ENCODE assay signal across 18 cellular contexts in the genomic region with DNA sequence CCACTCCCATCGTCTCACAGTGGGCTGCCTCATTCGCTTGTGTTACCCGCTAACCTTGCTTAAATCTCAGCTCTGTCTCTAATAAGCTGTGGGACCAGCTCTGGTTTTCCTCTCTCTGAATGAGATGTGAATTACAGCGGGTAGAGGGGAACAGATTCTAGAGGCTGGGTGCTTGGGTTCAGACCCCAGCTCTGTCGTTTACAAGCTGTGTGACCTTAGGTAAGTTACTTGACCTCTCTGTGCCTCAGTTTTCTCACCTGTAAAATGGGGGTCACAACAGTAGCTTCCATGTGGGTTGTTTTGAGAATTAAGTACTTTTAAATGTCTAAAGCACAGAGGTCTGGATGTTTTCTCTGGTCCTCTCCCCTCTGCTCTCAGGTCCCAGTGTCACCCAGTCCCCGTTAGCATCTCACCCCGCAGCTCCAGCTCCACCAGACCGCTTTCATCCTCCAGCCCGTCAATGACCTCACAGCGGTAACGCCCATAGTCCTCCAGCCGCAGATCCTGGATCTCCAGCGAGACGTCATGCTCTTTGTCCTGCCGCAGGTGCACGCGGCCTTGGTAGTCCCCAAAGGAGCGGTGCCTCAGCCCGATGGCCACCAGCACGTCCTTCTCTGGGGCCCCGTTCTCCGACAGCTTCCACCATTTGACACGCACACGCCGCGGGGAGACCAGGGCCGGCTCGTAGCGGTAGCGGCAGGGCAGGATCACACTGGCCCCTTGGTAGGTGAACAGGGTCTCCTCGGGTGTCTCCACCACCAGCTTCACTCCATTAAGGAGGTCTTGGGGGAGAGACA. TPM values are rescaled to one million over a fixed set of nuclear protein-coding genes. Genes with fewer than 3 reads are reported as not detected.
DNase-seq lines count a peak whose midpoint lies in the region; ATAC-seq, FAIRE-seq and TF ChIP-seq lines count a peak whose summit lies in the region.
"Had no signal": no experiment of that assay in that cellular context is flagged by ENCODE, and none has a peak within 500 bp of the region (broad histone marks: within the 10 kb centered on the region; RNA-seq: fewer than 3 reads in every experiment).

No MANE protein-coding gene starts in this region.

- H3K27me3 ChIP-seq in HepG2 (ENCODE audit: control insufficient read depth in 1 of 2, insufficient read depth in 2 of 2, low read length in 2 of 2) (peaks cover 7 to 23% of the 10 kb centered on the region in 2 experiments; a peak in 4 of 5 replicates), right lobe of liver (no peaks in the 10 kb centered on the region), Panc1 (ENCODE audit: control insufficient read depth, insufficient read depth, low read length) (no peaks in the 10 kb centered on the region), K562 (ENCODE audit: control insufficient read depth in 2 of 2, insufficient read depth in 2 of 2, low read length in 2 of 2) (peaks cover 0 to 20% of the 10 kb centered on the region in 2 experiments; a peak in 2 of 5 replicates), neuronal stem cell (ENCODE audit: control insufficient read depth in 3 of 3, insufficient read depth in 3 of 3, low read depth in 1 of 3, low read length in 3 of 3) (no peaks in the 10 kb centered on the region)
- H3K27me3 ChIP-seq in CD4-positive, alpha-beta memory T cell (ENCODE audit: insufficient read depth, low read length), result no peaks in the 10 kb centered on the region

- POLR2A ChIA-PET in HepG2 (lab: Yijun Ruan, JAX), result no interaction called here
- POLR2A ChIA-PET in Panc1 (lab: Charles Lee), result interaction anchor here (0.6 kb wide), 1 partner anchor 156 kb away, joined by 5 read pairs; no protein-coding TSS in a partner anchor
- POLR2A ChIA-PET in K562 (lab: Yijun Ruan, JAX), result interaction anchor here (0.6 to 1.1 kb wide), 8 partner anchors 10 to 315 kb away, joined by 3 to 6 read pairs (median 3); no protein-coding TSS in a partner anchor
- POLR2A ChIA-PET in CD4-positive, alpha-beta memory T cell (lab: Charles Lee; ENCODE audit: partially characterized antibody), result no interaction called here

- H3K4me1 Mint-ChIP-seq in CD4-positive, alpha-beta memory T cell, result peaks cover 0 to 10% (median 5%) of the 10 kb centered on the region in 4 donors

- no peaks in the 10 kb centered on the region for H3K9me1 ChIP-seq in K562 (ENCODE audit: control insufficient read depth, insufficient read depth, low read length)

- CTCF ChIA-PET in HepG2 (lab: Yijun Ruan, JAX; ENCODE audit: low intra/inter-chr PET ratio, low total read pairs) (no interaction called here), Panc1 (lab: Charles Lee) (interaction anchor here (0.6 kb wide), 1 partner anchor 134 kb away, joined by 8 read pairs; no protein-coding TSS in a partner anchor), K562 (lab: Yijun Ruan, JAX; ENCODE audit: low intra/inter-chr PET ratio) (no interaction called here)
- CTCF ChIA-PET in CD4-positive, alpha-beta memory T cell (lab: Charles Lee; ENCODE audit: partially characterized antibody), result interaction anchor here (0.9 to 1.7 kb wide), 6 partner anchors 11 to 297 kb away, joined by 3 to 9 read pairs (median 4); no protein-coding TSS in a partner anchor

- H3K4ac ChIP-seq in neuronal stem cell (ENCODE audit: low read length), result no peak overlapping the region

- 51% methylated on average over 20 of the region's 31 CpGs for WGBS in HepG2 (ENCODE audit: low lambda C conversion rate)
- WGBS in right lobe of liver (ENCODE audit: insufficient coverage, low coverage, low lambda C conversion rate, missing lambda C conversion rate), result 79% methylated on average over 6 of the region's 31 CpGs
- 44% methylated on average over 18 of the region's 31 CpGs for WGBS in K562 (ENCODE audit: insufficient coverage, low coverage, missing lambda C conversion rate)
- no CpG with 5 or more reads among the region's 31 CpGs for WGBS in neuronal stem cell (ENCODE audit: extremely low coverage in 2 of 2, insufficient read length in 2 of 2, insufficient replicate concordance in 1 of 2), 2 donors

- H3K4me2 ChIP-seq in HepG2 (ENCODE audit: low read depth, low read length) (no peak overlapping the region), K562 (ENCODE audit: insufficient read depth, low read length) (no peak overlapping the region), neuronal stem cell (ENCODE audit: insufficient read depth, low read length, poor library complexity, severe bottlenecking) (no peak overlapping the region)

- H3K9ac ChIP-seq in HepG2 (ENCODE audit: insufficient read depth, low read depth, low read length), result no peak overlapping the region
- H3K9ac ChIP-seq in K562 (ENCODE audit: insufficient read depth in 1 of 2, low read depth in 2 of 2, low read length in 2 of 2), result no peak overlapping the region
- H3K9ac ChIP-seq in neuronal stem cell (ENCODE audit: low read depth, low read length, poor library complexity), result no peak overlapping the region

- H3K9me3 ChIP-seq in HepG2 (ENCODE audit: low read length) (no peaks in the 10 kb centered on the region), right lobe of liver (no peaks in the 10 kb centered on the region), Panc1 (ENCODE audit: control insufficient read depth, insufficient read depth, low read depth, low read length) (no peaks in the 10 kb centered on the region), K562 (replicated peaks; ENCODE audit: control insufficient read depth, insufficient read depth, low read depth, low read length) (no peaks in the 10 kb centered on the region), neuronal stem cell (replicated peaks in 1 of 2; ENCODE audit: control insufficient read depth in 2 of 2, insufficient read depth in 1 of 2, low read depth in 1 of 2, low read length in 2 of 2) (peaks cover 0 to 1% of the 10 kb centered on the region in 2 donors)
- no peaks in the 10 kb centered on the region for H3K9me3 ChIP-seq in CD4-positive, alpha-beta memory T cell (ENCODE audit: control insufficient read depth in 1 of 2, low read length in 2 of 2)

- ATAC-seq in HepG2 (no peak), right lobe of liver (no peak), Panc1 (no peak), K562 (no peak)

- H4K8ac ChIP-seq in neuronal stem cell (ENCODE audit: low read depth, low read length), result no peak overlapping the region

- H3K36me3 Mint-ChIP-seq in CD4-positive, alpha-beta memory T cell, result peaks cover 63 to 72% of the 10 kb centered on the region in 2 donors

- peak overlapping the region; percentile 56 for H3K23ac ChIP-seq in neuronal stem cell (ENCODE audit: low read depth, low read length, poor library complexity)

- H2BK15ac ChIP-seq in neuronal stem cell (ENCODE audit: low read length), result no peak overlapping the region

- peak overlapping the region; percentile 22 for H3K14ac ChIP-seq in neuronal stem cell (ENCODE audit: low read length)

- no peak overlapping the region for H3K27ac Mint-ChIP-seq in CD4-positive, alpha-beta memory T cell
- H3K27ac Mint-ChIP-seq: CD8-positive, alpha-beta memory T cell had no signal

- H3K79me2 ChIP-seq in HepG2 (ENCODE audit: insufficient read depth, low read length) (no peaks in the 10 kb centered on the region), K562 (ENCODE audit: control insufficient read depth, insufficient read depth, low read length) (no peaks in the 10 kb centered on the region)

- H4K91ac ChIP-seq in neuronal stem cell (ENCODE audit: low read depth, low read length, poor library complexity), result no peak overlapping the region

- TF ChIP-seq POLR2A in HepG2 (IDR thresholded peaks at IDR 0.05; ENCODE audit: insufficient read depth in 1 of 2, low read depth in 2 of 2, low read length in 2 of 2) (no peak), right lobe of liver (IDR thresholded peaks at IDR 0.05) (no peak), K562 (conservative IDR thresholded peaks at IDR 0.05) (no peak)

- BruUV-seq in HepG2 (replicated peaks; lab: Mats Ljungman, UMichigan) (no TSS peak), Panc1 (replicated peaks; lab: Mats Ljungman, UMichigan) (TSS peak; percentile 57), K562 (replicated peaks; lab: Mats Ljungman, UMichigan) (no TSS peak)

- no peaks in the 10 kb centered on the region for H3K79me1 ChIP-seq in neuronal stem cell (ENCODE audit: low read depth, low read length)

- H2AK5ac ChIP-seq in neuronal stem cell (ENCODE audit: low read depth, low read length), result peak overlapping the region; percentile 59

- FAIRE-seq in HepG2 (lab: Jason Lieb, UNC), result no peak
- no peak for FAIRE-seq in K562 (lab: Jason Lieb, UNC)
- FAIRE-seq: GM19239 had no signal

- H2BK5ac ChIP-seq in neuronal stem cell (ENCODE audit: low read length), result no peak overlapping the region

- TF ChIP-seq EP300 in HepG2 (IDR thresholded peaks at IDR 0.05; ENCODE audit: low read depth in 2 of 2, low read length in 2 of 2) (no peak), HepG2 (CRISPR knock-in tag; IDR thresholded peaks at IDR 0.05; ENCODE audit: borderline replicate concordance) (no peak), K562 (IDR thresholded peaks at IDR 0.05; ENCODE audit: low read length) (no peak)

- H3K18ac ChIP-seq in neuronal stem cell (ENCODE audit: low read length), result no peak overlapping the region

- H4K20me1 ChIP-seq in HepG2 (ENCODE audit: insufficient read depth, low read length), result no peaks in the 10 kb centered on the region
- H4K20me1 ChIP-seq in K562 (replicated peaks; ENCODE audit: control insufficient read depth, insufficient read depth, low read length), result peaks cover 5% of the 10 kb centered on the region; the same call in 1 of the 2 replicates

- in situ Hi-C loops in HepG2 (cut with HindIII; ENCODE audit: extremely low pct_ligation_motif_present, low pct_unique_long_range_greater_than_20kb), result no loop called here
- in situ Hi-C loops in Panc1 (cut with HindIII; ENCODE audit: low pct_unique_long_range_greater_than_20kb, low sequenced_read_pairs), result no loop called here
- in situ Hi-C loops in K562 (cut with MboI), result loop anchor here (10.0 kb wide), 1 partner anchor 294 kb away; no protein-coding TSS in a partner anchor

- intact Hi-C loops in HepG2 (cut with micrococcal nuclease; ENCODE audit: unreplicated experiment) (no loop called here), right lobe of liver (cut with DNase I) (no loop called here), Panc1 (cut with micrococcal nuclease; ENCODE audit: unreplicated experiment) (no loop called here), K562 (cut with micrococcal nuclease) (no loop called here)
- intact Hi-C loops in CD4-positive, alpha-beta memory T cell (cut with micrococcal nuclease), result no loop called here

- no peak overlapping the region for H2BK12ac ChIP-seq in neuronal stem cell (ENCODE audit: low read length)

- H3K4me1 ChIP-seq in HepG2 (ENCODE audit: insufficient read depth, low read length) (no peaks in the 10 kb centered on the region), right lobe of liver (no peaks in the 10 kb centered on the region), Panc1 (ENCODE audit: control insufficient read depth, insufficient read depth, low read length) (no peaks in the 10 kb centered on the region), K562 (replicated peaks in 1 of 2; ENCODE audit: control insufficient read depth in 2 of 2, insufficient read depth in 2 of 2, low read length in 2 of 2) (peaks cover 7 to 29% of the 10 kb centered on the region in 2 experiments; a peak in 4 of 5 replicates), neuronal stem cell (ENCODE audit: control insufficient read depth in 2 of 2, insufficient read depth in 1 of 2, low read depth in 1 of 2, low read length in 2 of 2) (no peaks in the 10 kb centered on the region)
- H3K4me1 ChIP-seq in CD4-positive, alpha-beta memory T cell (ENCODE audit: insufficient read depth, low read length), result no peaks in the 10 kb centered on the region
- H3K4me1 ChIP-seq: HAP-1 had no signal

- H3K4me3 Mint-ChIP-seq in CD4-positive, alpha-beta memory T cell, result peak overlapping the region in 1 of 8 donors; percentile 64
- H3K4me3 Mint-ChIP-seq: CD8-positive, alpha-beta memory T cell had no signal

- DNase-seq in HepG2 (ENCODE audit: low spot score) (no peak), right lobe of liver (no peak), Panc1 (ENCODE audit: low read depth, low spot score) (no peak), K562 (ENCODE audit: extremely low read depth in 1 of 4, low spot score in 3 of 4) (no peak), neuronal stem cell (ENCODE audit: low spot score) (no peak), cortex of kidney (lab: John Stamatoyannopoulos, UW) (no peak), AG08395 (ENCODE audit: low spot score) (no peak)
- no peak for DNase-seq in CD4-positive, alpha-beta memory T cell
- DNase-seq: ACHN; AML-193; CD8-positive, alpha-beta memory T cell; COR-L47; DMS79 treated with DMSO at 0.1 percent for 48 hours; GF-D8; Karpas-422; KBM-7 had no signal

- H3K9me3 Mint-ChIP-seq in CD4-positive, alpha-beta memory T cell, result no peaks in the 10 kb centered on the region
- H3K9me3 Mint-ChIP-seq: CD8-positive, alpha-beta memory T cell had no signal

- no peak overlapping the region for H2BK120ac ChIP-seq in neuronal stem cell (ENCODE audit: low read depth, low read length)

- no peaks in the 10 kb centered on the region for H3K27me3 Mint-ChIP-seq in CD4-positive, alpha-beta memory T cell
- H3K27me3 Mint-ChIP-seq: CD8-positive, alpha-beta memory T cell had no signal

- H3K4me3 ChIP-seq in HepG2 (replicated peaks in 1 of 3; ENCODE audit: insufficient read depth in 1 of 3, low read depth in 2 of 3, low read length in 3 of 3) (no peak overlapping the region), right lobe of liver (no peak overlapping the region), Panc1 (ENCODE audit: low read depth in 2 of 2, low read length in 2 of 2) (no peak overlapping the region), K562 (no peak overlapping the region), neuronal stem cell (ENCODE audit: low read length in 2 of 2) (no peak overlapping the region)
- no peak overlapping the region for H3K4me3 ChIP-seq in CD4-positive, alpha-beta memory T cell (ENCODE audit: low read length in 2 of 2)
- H3K4me3 ChIP-seq: HAP-1 had no signal

- H2AFZ ChIP-seq in HepG2 (ENCODE audit: low read length), result no peak overlapping the region
- H2AFZ ChIP-seq in K562 (ENCODE audit: low read depth, low read length), result 0 out of 2 replicates have a peak overlapping the region, but pooled peaks have one; percentile 21
- no peak overlapping the region for H2AFZ ChIP-seq in neuronal stem cell (ENCODE audit: low read length)

- TF ChIP-seq CTCF in HepG2 (CRISPR knock-in tag; IDR thresholded peaks at IDR 0.05) (no peak), right lobe of liver (IDR thresholded peaks at IDR 0.05) (no peak), Panc1 (IDR thresholded peaks at IDR 0.05) (no peak), K562 (IDR thresholded peaks at IDR 0.05 in 2 of 3, conservative IDR thresholded peaks at IDR 0.05 in 1 of 3; ENCODE audit: insufficient read depth in 2 of 3, low read depth in 1 of 3, low read length in 3 of 3) (no peak)

- H3K36me3 ChIP-seq in HepG2 (replicated peaks in 1 of 2; ENCODE audit: control insufficient read depth in 1 of 2, insufficient read depth in 2 of 2, low read length in 2 of 2) (no peaks in the 10 kb centered on the region), right lobe of liver (no peaks in the 10 kb centered on the region), Panc1 (ENCODE audit: control insufficient read depth, insufficient read depth, low read length) (peaks cover 4% of the 10 kb centered on the region), K562 (ENCODE audit: control insufficient read depth, insufficient read depth, low read length) (no peaks in the 10 kb centered on the region), neuronal stem cell (replicated peaks in 1 of 2; ENCODE audit: control insufficient read depth in 2 of 2, insufficient read depth in 2 of 2, low read length in 2 of 2) (no peaks in the 10 kb centered on the region)
- H3K36me3 ChIP-seq in CD4-positive, alpha-beta memory T cell (ENCODE audit: insufficient read depth, low read length), result peaks cover 57% of the 10 kb centered on the region

- TF ChIP-seq RAD21 in HepG2 (CRISPR knock-in tag; IDR thresholded peaks at IDR 0.05) (no peak), K562 (CRISPR knock-in tag; conservative IDR thresholded peaks at IDR 0.05 in 1 of 2, IDR thresholded peaks at IDR 0.05 in 1 of 2) (no peak)

- H3K27ac ChIP-seq in HepG2 (ENCODE audit: extremely low read length, insufficient read depth, low read length) (no peak overlapping the region), right lobe of liver (no peak overlapping the region), Panc1 (ENCODE audit: low read length) (no peak overlapping the region), K562 (ENCODE audit: extremely low read depth, low read depth, low read length) (no peak overlapping the region), neuronal stem cell (replicated peaks; ENCODE audit: low read length) (no peak overlapping the region)
- no peak overlapping the region for H3K27ac ChIP-seq in CD4-positive, alpha-beta memory T cell (ENCODE audit: low read depth, low read length)

RNA-seq across cellular contexts. Expression of gene HAPLN3, which starts 14.2 kb away (rescaled TPM):
- total RNA-seq in HepG2 (2016; rRNA removed; fragmentation: Illumina TruSeq; extraction: Trizol), result not detected in 2 replicates
- total RNA-seq in HepG2 (2016; cell fraction: cytosol; rRNA removed; fragmentation: Illumina TruSeq; extraction: Trizol; ENCODE audit: low read depth), result not detected in 2 replicates
- 0.04 TPM in 1 of 2 replicates, not detected in the other for total RNA-seq in HepG2 (2016; cell fraction: insoluble cytoplasmic fraction; rRNA removed; fragmentation: Illumina TruSeq; extraction: Trizol)
- not detected in 2 replicates for total RNA-seq in HepG2 (2016; cell fraction: membrane; rRNA removed; fragmentation: Illumina TruSeq; extraction: Trizol)
- total RNA-seq in HepG2 (2016; cell fraction: nucleus; rRNA removed; fragmentation: Illumina TruSeq; extraction: Trizol), result not detected in 2 replicates
- polyA plus RNA-seq in HepG2 (2011; rRNA removed), result 0.07 and 0.09 TPM in 2 replicates
- 0.13 TPM in 1 of 2 replicates, not detected in the other for polyA plus RNA-seq in HepG2 (2011; cell fraction: cytosol; rRNA removed)
- 0.14 and 0.19 TPM in 2 replicates for polyA plus RNA-seq in HepG2 (2011; cell fraction: nucleus; rRNA removed)
- 0.05 TPM in 1 of 2 replicates, not detected in the other for polyA plus RNA-seq in HepG2 (2012)
- not detected in 2 replicates for polyA plus RNA-seq in HepG2 (2016; cell fraction: cytosol; fragmentation: Illumina TruSeq; extraction: Trizol; ENCODE audit: low read depth)
- polyA plus RNA-seq in HepG2 (2016; cell fraction: insoluble cytoplasmic fraction; fragmentation: Illumina TruSeq; extraction: Trizol; ENCODE audit: low read depth), result not detected in 2 replicates
- polyA plus RNA-seq in HepG2 (2016; cell fraction: membrane; fragmentation: Illumina TruSeq; extraction: Trizol; ENCODE audit: low read depth), result not detected in 2 replicates
- polyA plus RNA-seq in HepG2 (2016; cell fraction: nucleus; fragmentation: Illumina TruSeq; extraction: Trizol; ENCODE audit: insufficient read depth, low read depth), result not detected in 2 replicates
- 0.06 TPM in 1 of 2 replicates, not detected in the other for polyA minus RNA-seq in HepG2 (2011; rRNA and poly(A)+ RNA removed; ENCODE audit: low replicate concordance)
- not detected in 2 replicates for polyA minus RNA-seq in HepG2 (2011; cell fraction: cytosol; rRNA and poly(A)+ RNA removed)
- polyA minus RNA-seq in HepG2 (2011; cell fraction: nucleus; rRNA and poly(A)+ RNA removed), result not detected in 2 replicates
- 1 to 10 TPM in 1 of 6 experiments, under 1 TPM in 4, not detected in 1; 0.12 to 1.2 (median 0.25) TPM for total RNA-seq in right lobe of liver
- 168 TPM for total RNA-seq in Panc1 (2021; ENCODE audit: unreplicated experiment)
- polyA plus RNA-seq in Panc1 (2012; ENCODE audit: insufficient read length), result 158 TPM
- 5.6 and 9.6 TPM in 2 replicates for total RNA-seq in K562 (2011; cell fraction: chromatin; rRNA removed; ENCODE audit: low replicate concordance)
- total RNA-seq in K562 (2011; cell fraction: nucleolus; rRNA removed), result 6.2 and 6.8 TPM in 2 replicates
- total RNA-seq in K562 (2011; cell fraction: nucleoplasm; rRNA removed), result 4.9 and 5.9 TPM in 2 replicates
- 1.9 and 2.1 TPM in 2 replicates for total RNA-seq in K562 (2014; rRNA removed)
- total RNA-seq in K562 (2014; rRNA removed; fragmentation: Illumina TruSeq; extraction: Trizol), result 0.35 and 0.36 TPM in 2 replicates
- total RNA-seq in K562 (2015; rRNA removed; fragmentation: Illumina TruSeq; extraction: Trizol), result 0.65 and 1.0 TPM in 2 replicates
- 1.9 and 2.4 TPM in 2 replicates for total RNA-seq in K562 (2021)
- polyA plus RNA-seq in K562 (2011; rRNA removed), result 0.71 and 2.1 TPM in 2 replicates
- polyA plus RNA-seq in K562 (2011; cell fraction: cytosol; rRNA removed), result 1.4 and 2.3 TPM in 2 replicates
- polyA plus RNA-seq in K562 (2011; cell fraction: nucleus; rRNA removed), result 9.4 and 14.2 TPM in 2 replicates
- 1.6 and 4.0 TPM in 2 replicates for polyA plus RNA-seq in K562 (2012)
- polyA plus RNA-seq in K562 (2014; fragmentation: Illumina TruSeq; extraction: Trizol), result 0.59 and 1.00 TPM in 2 replicates
- under 1 TPM; 0.04 to 0.06 TPM for polyA plus RNA-seq in K562 (2014; fragmentation: Nextera tagmentation; extraction: Ambion mirVana)
- polyA plus RNA-seq in K562 (2014; rRNA removed), result 2.0 and 3.4 TPM in 2 replicates
- 0.77 and 0.99 TPM in 2 replicates for polyA minus RNA-seq in K562 (2011; rRNA and poly(A)+ RNA removed)
- 2.5 TPM in 1 of 2 replicates, not detected in the other for polyA minus RNA-seq in K562 (2011; cell fraction: cytosol; rRNA and poly(A)+ RNA removed)
- polyA minus RNA-seq in K562 (2011; cell fraction: nucleus; rRNA and poly(A)+ RNA removed), result 1.1 and 1.8 TPM in 2 replicates
- 14.9 TPM for polyA plus RNA-seq in neuronal stem cell (2013, experiment 1 of 2)
- 14.3 TPM for polyA plus RNA-seq in neuronal stem cell (2013, experiment 2 of 2)
- total RNA-seq in CD4-positive, alpha-beta memory T cell, result 100 to 1,000 TPM; 124 to 126 TPM
- 10 to 100 TPM; 40.7 to 44.7 TPM for polyA plus RNA-seq in CD4-positive, alpha-beta memory T cell

RNA-seq across cellular contexts. Expression of gene MFGE8, which starts 32.0 kb away (rescaled TPM):
- total RNA-seq in HepG2 (2016; rRNA removed; fragmentation: Illumina TruSeq; extraction: Trizol), result 0.87 and 3.4 TPM in 2 replicates
- total RNA-seq in HepG2 (2016; cell fraction: cytosol; rRNA removed; fragmentation: Illumina TruSeq; extraction: Trizol; ENCODE audit: low read depth), result 0.26 and 0.61 TPM in 2 replicates
- 1.0 and 3.1 TPM in 2 replicates for total RNA-seq in HepG2 (2016; cell fraction: insoluble cytoplasmic fraction; rRNA removed; fragmentation: Illumina TruSeq; extraction: Trizol)
- total RNA-seq in HepG2 (2016; cell fraction: membrane; rRNA removed; fragmentation: Illumina TruSeq; extraction: Trizol), result 0.62 and 0.87 TPM in 2 replicates
- total RNA-seq in HepG2 (2016; cell fraction: nucleus; rRNA removed; fragmentation: Illumina TruSeq; extraction: Trizol), result 5.3 and 6.5 TPM in 2 replicates
- 22.1 and 24.8 TPM in 2 replicates for polyA plus RNA-seq in HepG2 (2011; rRNA removed)
- 19.5 and 19.8 TPM in 2 replicates for polyA plus RNA-seq in HepG2 (2011; cell fraction: cytosol; rRNA removed)
- 43.8 and 44.7 TPM in 2 replicates for polyA plus RNA-seq in HepG2 (2011; cell fraction: nucleus; rRNA removed)
- polyA plus RNA-seq in HepG2 (2012), result 8.7 and 13.5 TPM in 2 replicates
- 0.54 TPM in 2 replicates for polyA plus RNA-seq in HepG2 (2016; cell fraction: cytosol; fragmentation: Illumina TruSeq; extraction: Trizol; ENCODE audit: low read depth)
- 1.1 and 1.9 TPM in 2 replicates for polyA plus RNA-seq in HepG2 (2016; cell fraction: insoluble cytoplasmic fraction; fragmentation: Illumina TruSeq; extraction: Trizol; ENCODE audit: low read depth)
- polyA plus RNA-seq in HepG2 (2016; cell fraction: membrane; fragmentation: Illumina TruSeq; extraction: Trizol; ENCODE audit: low read depth), result 0.57 and 1.1 TPM in 2 replicates
- 13.1 and 18.2 TPM in 2 replicates for polyA plus RNA-seq in HepG2 (2016; cell fraction: nucleus; fragmentation: Illumina TruSeq; extraction: Trizol; ENCODE audit: insufficient read depth, low read depth)
- 2.2 and 25.7 TPM in 2 replicates for polyA minus RNA-seq in HepG2 (2011; rRNA and poly(A)+ RNA removed; ENCODE audit: low replicate concordance)
- polyA minus RNA-seq in HepG2 (2011; cell fraction: cytosol; rRNA and poly(A)+ RNA removed), result 5.1 and 9.0 TPM in 2 replicates
- polyA minus RNA-seq in HepG2 (2011; cell fraction: nucleus; rRNA and poly(A)+ RNA removed), result 12.7 and 17.7 TPM in 2 replicates
- total RNA-seq in right lobe of liver, result 10 to 100 TPM in 5 of 6 experiments, 1 to 10 TPM in 1; 9.7 to 20.4 (median 17.6) TPM
- 1,799 TPM for total RNA-seq in Panc1 (2021; ENCODE audit: unreplicated experiment)
- 2,067 TPM for polyA plus RNA-seq in Panc1 (2012; ENCODE audit: insufficient read length)
- total RNA-seq in K562 (2011; cell fraction: chromatin; rRNA removed; ENCODE audit: low replicate concordance), result 609 and 1,242 TPM in 2 replicates
- total RNA-seq in K562 (2011; cell fraction: nucleolus; rRNA removed), result 770 and 804 TPM in 2 replicates
- total RNA-seq in K562 (2011; cell fraction: nucleoplasm; rRNA removed), result 668 and 702 TPM in 2 replicates
- total RNA-seq in K562 (2014; rRNA removed), result 62.3 and 73.1 TPM in 2 replicates
- total RNA-seq in K562 (2014; rRNA removed; fragmentation: Illumina TruSeq; extraction: Trizol), result 24.9 and 31.3 TPM in 2 replicates
- total RNA-seq in K562 (2015; rRNA removed; fragmentation: Illumina TruSeq; extraction: Trizol), result 35.4 and 36.3 TPM in 2 replicates
- total RNA-seq in K562 (2021), result 129 and 142 TPM in 2 replicates
- 85.1 and 148 TPM in 2 replicates for polyA plus RNA-seq in K562 (2011; rRNA removed)
- polyA plus RNA-seq in K562 (2011; cell fraction: cytosol; rRNA removed), result 115 and 120 TPM in 2 replicates
- polyA plus RNA-seq in K562 (2011; cell fraction: nucleus; rRNA removed), result 355 and 465 TPM in 2 replicates
- polyA plus RNA-seq in K562 (2012), result 147 and 220 TPM in 2 replicates
- polyA plus RNA-seq in K562 (2014; fragmentation: Illumina TruSeq; extraction: Trizol), result 93.6 and 109 TPM in 2 replicates
- 1 to 10 TPM; 2.3 to 3.1 TPM for polyA plus RNA-seq in K562 (2014; fragmentation: Nextera tagmentation; extraction: Ambion mirVana)
- polyA plus RNA-seq in K562 (2014; rRNA removed), result 113 and 119 TPM in 2 replicates
- 62.6 and 80.1 TPM in 2 replicates for polyA minus RNA-seq in K562 (2011; rRNA and poly(A)+ RNA removed)
- 71.4 and 82.5 TPM in 2 replicates for polyA minus RNA-seq in K562 (2011; cell fraction: cytosol; rRNA and poly(A)+ RNA removed)
- 120 and 137 TPM in 2 replicates for polyA minus RNA-seq in K562 (2011; cell fraction: nucleus; rRNA and poly(A)+ RNA removed)
- 104 TPM for polyA plus RNA-seq in neuronal stem cell (2013, experiment 1 of 2)
- 101 TPM for polyA plus RNA-seq in neuronal stem cell (2013, experiment 2 of 2)
- 100 to 1,000 TPM in 1 of 2 experiments, 10 to 100 TPM in 1; 92.8 to 102 TPM for total RNA-seq in CD4-positive, alpha-beta memory T cell
- polyA plus RNA-seq in CD4-positive, alpha-beta memory T cell, result 10 to 100 TPM in 1 of 2 donors, 1 to 10 TPM in 1; 5.1 to 13.0 TPM

Comparison
In these comparisons a context has a peak if more than half of its experiments do, and no peak if none do; other contexts are left out.
1. RNA of gene HAPLN3, which starts 14.2 kb away (total RNA-seq): 168 TPM in Panc1 (single experiment) and 124 to 126 TPM in CD4-positive, alpha-beta memory T cell; 0.35 to 9.6 TPM in K562, 0.12 to 1.2 TPM in right lobe of liver and 0.04 TPM in HepG2; every median in the first group is over 10 times any median in the second.
2. CTCF ChIA-PET loops: an anchor here in Panc1 (0.6 kb wide) and CD4-positive, alpha-beta memory T cell (0.9 to 1.7 kb wide); none called in HepG2 and K562.
3. POLR2A ChIA-PET loops: an anchor here in Panc1 (0.6 kb wide) and K562 (0.6 to 1.1 kb wide); none called in HepG2 and CD4-positive, alpha-beta memory T cell.
4. Of the 241 proteins assayed by ChIP-seq in both HepG2 and K562: peak only in HepG2: none; only in K562: ADNP, ESRRA, HDAC2, KDM1A, PTBP1 and ZFP36; in both: none; in neither: 235.